In genomic region chr18:74514860-74515495, GRCh38 we compare ENCODE assay signal across 22 cellular contexts. TPM values are rescaled to one million over a fixed set of nuclear protein-coding genes. Genes with fewer than 3 reads are reported as not detected.
DNase-seq lines count a peak whose midpoint lies in the region; ATAC-seq and TF ChIP-seq lines count a peak whose summit lies in the region.
"Had no signal": no experiment of that assay in that cellular context is flagged by ENCODE, and none has a peak within 500 bp of the region (broad histone marks: within the 10 kb centered on the region; RNA-seq: fewer than 3 reads in every experiment).

No MANE protein-coding gene starts in this region.

- H3K4ac ChIP-seq in H9 (ENCODE audit: low read depth, low read length) = no peak overlapping the region

- H2BK20ac ChIP-seq in H9 (ENCODE audit: low read depth, low read length, poor library complexity, severe bottlenecking) = no peak overlapping the region

- no peak overlapping the region for H3K27ac ChIP-seq in H9 (ENCODE audit: insufficient read length, low read depth, low read length)
- H3K27ac ChIP-seq: esophagus muscularis mucosa, gastroesophageal sphincter, ovary, tibial artery had no signal

- no CpG with 5 or more reads among the region's 18 CpGs for WGBS in H9 (ENCODE audit: extremely low coverage, insufficient read length, low lambda C conversion rate)

- no peak overlapping the region for H3K14ac ChIP-seq in H9 (ENCODE audit: insufficient read depth, low read length)

- H3K18ac ChIP-seq in H9 (ENCODE audit: insufficient read length, low read depth, low read length) = no peak overlapping the region

- H3K27ac Mint-ChIP-seq in H9 (peak overlapping the region in 1 of 3 experiments; percentile 70; a peak in 1 of 7 replicates), osteocyte (ENCODE audit: unreplicated experiment) (no peak overlapping the region)
- H3K27ac Mint-ChIP-seq in central memory CD8-positive, alpha-beta T cell (ENCODE audit: low read depth) = peak overlapping the region; percentile 65
- H3K27ac Mint-ChIP-seq: memory B cell had no signal

- no peak overlapping the region for H4K5ac ChIP-seq in H9 (ENCODE audit: insufficient read length, low read depth, low read length)

- H2AK5ac ChIP-seq in H9 (ENCODE audit: insufficient read length, low read length) = no peak overlapping the region

- H3K23ac ChIP-seq in H9 (ENCODE audit: insufficient read length, low read depth, low read length) = no peak overlapping the region

- TF ChIP-seq CTCF in H9 (conservative IDR thresholded peaks at IDR 0.05) (no peak), osteocyte (IDR thresholded peaks at IDR 0.05) (no peak)

- H3K4me1 Mint-ChIP-seq in H9 = no peaks in the 10 kb centered on the region
- H3K4me1 Mint-ChIP-seq in central memory CD8-positive, alpha-beta T cell = peaks cover 17% of the 10 kb centered on the region
- no peaks in the 10 kb centered on the region for H3K4me1 Mint-ChIP-seq in osteocyte (ENCODE audit: unreplicated experiment)

- H3K27me3 Mint-ChIP-seq in H9 (ENCODE audit: low read depth) (no peaks in the 10 kb centered on the region), osteocyte (ENCODE audit: unreplicated experiment) (no peaks in the 10 kb centered on the region)
- no peaks in the 10 kb centered on the region for H3K27me3 Mint-ChIP-seq in central memory CD8-positive, alpha-beta T cell
- H3K27me3 Mint-ChIP-seq: memory B cell; naive thymus-derived CD4-positive, alpha-beta T cell had no signal

- H2BK12ac ChIP-seq in H9 (ENCODE audit: insufficient read length, low read depth, low read length) = no peak overlapping the region

- no peaks in the 10 kb centered on the region for H3K79me2 ChIP-seq in H9 (ENCODE audit: insufficient read depth, low read length)

- no peak overlapping the region for H2AFZ ChIP-seq in H9 (ENCODE audit: low read length)

- H3T11ph ChIP-seq in H9 (ENCODE audit: low read length) = no peak overlapping the region

- H4K20me1 ChIP-seq in H9 (ENCODE audit: control insufficient read depth, insufficient read depth, insufficient read length) = no peaks in the 10 kb centered on the region

- H4K8ac ChIP-seq in H9 (replicated peaks; ENCODE audit: insufficient read length, low read depth, low read length) = no peak overlapping the region

- H3K4me1 ChIP-seq in H9 (ENCODE audit: insufficient read depth, low read length) = no peaks in the 10 kb centered on the region
- H3K4me1 ChIP-seq: esophagus muscularis mucosa, gastroesophageal sphincter, tibial artery had no signal

- no peak overlapping the region for H3K4me2 ChIP-seq in H9 (ENCODE audit: insufficient read depth, insufficient read length, low read length)

- H2BK5ac ChIP-seq in H9 (ENCODE audit: insufficient read length, low read length) = no peak overlapping the region

- no peaks in the 10 kb centered on the region for H3K9me3 ChIP-seq in H9 (ENCODE audit: control insufficient read depth, low read depth, low read length)
- H3K9me3 ChIP-seq: esophagus muscularis mucosa, gastroesophageal sphincter, ovary, right lobe of liver, tibial artery had no signal

- H3K27me3 ChIP-seq in H9 (ENCODE audit: insufficient read depth, low read length) = no peaks in the 10 kb centered on the region
- H3K27me3 ChIP-seq: esophagus muscularis mucosa, gastroesophageal sphincter, ovary, right lobe of liver, tibial artery had no signal

- H3K36me3 Mint-ChIP-seq in H9 (ENCODE audit: insufficient read depth in 1 of 3, low read depth in 3 of 3) (peaks cover 63 to 91% (median 78%) of the 10 kb centered on the region in 3 experiments), osteocyte (ENCODE audit: unreplicated experiment) (peaks cover 36% of the 10 kb centered on the region)
- H3K36me3 Mint-ChIP-seq in central memory CD8-positive, alpha-beta T cell (ENCODE audit: insufficient read depth) = peaks cover 38% of the 10 kb centered on the region

- H3K4me3 Mint-ChIP-seq in H9 (no peak overlapping the region), osteocyte (ENCODE audit: unreplicated experiment) (no peak overlapping the region)
- no peak overlapping the region for H3K4me3 Mint-ChIP-seq in central memory CD8-positive, alpha-beta T cell
- H3K4me3 Mint-ChIP-seq: memory B cell; naive thymus-derived CD4-positive, alpha-beta T cell had no signal

- no peaks in the 10 kb centered on the region; a peak in 1 of 5 replicates for H3K9me3 Mint-ChIP-seq in H9
- H3K9me3 Mint-ChIP-seq in central memory CD8-positive, alpha-beta T cell = no peaks in the 10 kb centered on the region
- H3K9me3 Mint-ChIP-seq in osteocyte (ENCODE audit: unreplicated experiment) = no peaks in the 10 kb centered on the region
- H3K9me3 Mint-ChIP-seq: memory B cell; naive thymus-derived CD4-positive, alpha-beta T cell had no signal

- H2BK15ac ChIP-seq in H9 (ENCODE audit: low read depth, low read length) = no peak overlapping the region

- no peak overlapping the region for H3K56ac ChIP-seq in H9 (ENCODE audit: insufficient read length, low read depth, low read length)

- H2BK120ac ChIP-seq in H9 (ENCODE audit: low read depth, low read length, poor library complexity, severe bottlenecking) = no peak overlapping the region

- DNase-seq in H9 (peak; percentile 7), osteocyte (ENCODE audit: extremely low spot score, unreplicated experiment) (peak; percentile 77)
- no peak for DNase-seq in central memory CD8-positive, alpha-beta T cell (ENCODE audit: low spot score in 2 of 2)
- DNase-seq: activated CD4-positive, alpha-beta T cell treated with anti-CD3 and anti-CD28 coated beads for 4 hours; activated gamma-delta T cell treated with Interleukin-2 at 50 U/mL for 16 hours; aorta; cerebellar nuclear complex; effector CD8-positive, alpha-beta T cell; naive thymus-derived CD4-positive, alpha-beta T cell; NCI-H1092 treated with DMSO at 0.1 percent for 48 hours; NCI-H2081; ovary; PC-3; T-helper 1 cell had no signal

- no peak for ATAC-seq in central memory CD8-positive, alpha-beta T cell (replicated peaks; ENCODE audit: extremely low read depth, poor library complexity, severe bottlenecking)
- no peak for ATAC-seq in HG03378 (IDR thresholded peaks at IDR 0.05; ENCODE audit: unreplicated experiment)
- no peak for ATAC-seq in HG03139 (IDR thresholded peaks at IDR 0.05; ENCODE audit: unreplicated experiment)
- no peak for ATAC-seq in HG02885 (IDR thresholded peaks at IDR 0.05; ENCODE audit: poor library complexity, unreplicated experiment)
- ATAC-seq: gastroesophageal sphincter; naive thymus-derived CD4-positive, alpha-beta T cell; PC-3 had no signal

- no peaks in the 10 kb centered on the region for H3K79me1 ChIP-seq in H9 (ENCODE audit: insufficient read depth, low read depth, low read length, poor library complexity, severe bottlenecking)

- no peak overlapping the region for H4K91ac ChIP-seq in H9 (ENCODE audit: insufficient read length, low read depth, low read length)

- no peak overlapping the region for H3K9ac ChIP-seq in H9 (ENCODE audit: extremely low read depth, insufficient read length, low read length)

- no peaks in the 10 kb centered on the region for H3K23me2 ChIP-seq in H9 (ENCODE audit: insufficient read length, low read depth, low read length, poor library complexity, severe bottlenecking)

RNA-seq across cellular contexts. Expression of gene CNDP2, which starts 18.8 kb away (rescaled TPM):
- 212 and 214 TPM in 2 replicates for total RNA-seq in H9 (2021)
- total RNA-seq in osteocyte = 75.2 and 78.8 TPM in 2 replicates

RNA-seq across cellular contexts. Expression of gene CNDP1, which starts 19.3 kb away (rescaled TPM):
- 0.29 TPM in 1 of 2 replicates, not detected in the other for total RNA-seq in H9 (2021)
- not detected in 2 replicates for total RNA-seq in osteocyte
- total RNA-seq: esophagus muscularis mucosa, PC-3 had no signal

RNA-seq across cellular contexts. Expression of gene DIPK1C, which starts 57.9 kb away (rescaled TPM):
- total RNA-seq in H9 (2021) (not detected in 2 replicates), osteocyte (not detected in 2 replicates)
- total RNA-seq: aorta; naive thymus-derived CD4-positive, alpha-beta T cell; PC-3 had no signal

Comparison
In these comparisons a context has a peak if more than half of its experiments do, and no peak if none do; other contexts are left out.
1. DNase-seq: peak in H9 (single experiment) and osteocyte (single experiment); none in central memory CD8-positive, alpha-beta T cell (0 of 2).